ENCODE assay signal across 24 cellular contexts in the genomic region with DNA sequence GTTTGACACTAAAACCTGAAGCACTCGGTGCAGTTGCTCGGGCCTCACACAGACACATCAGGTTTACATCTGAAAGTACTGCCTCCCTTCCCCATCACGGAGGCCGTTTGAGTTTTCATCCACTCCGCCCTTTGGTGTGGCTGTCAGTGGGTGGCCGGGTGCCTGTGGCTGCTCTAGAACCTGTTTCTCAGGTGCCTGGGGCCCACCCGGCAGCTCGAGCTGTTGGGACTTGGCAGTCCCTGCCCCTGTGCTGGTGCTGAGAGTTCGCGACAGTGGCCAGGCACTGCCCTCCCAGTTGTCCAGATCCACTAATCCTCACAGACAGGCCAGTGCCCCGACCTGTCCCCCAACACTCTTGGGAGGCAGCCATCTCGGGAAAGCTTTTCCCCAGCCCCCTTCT. TPM values are rescaled to one million over a fixed set of nuclear protein-coding genes. Genes with fewer than 3 reads are reported as not detected.
DNase-seq lines count a peak whose midpoint lies in the region; ATAC-seq and TF ChIP-seq lines count a peak whose summit lies in the region.
"Had no signal": no experiment of that assay in that cellular context is flagged by ENCODE, and none has a peak within 500 bp of the region (broad histone marks: within the 10 kb centered on the region; RNA-seq: fewer than 3 reads in every experiment).

No MANE protein-coding gene starts in this region.

- no peak overlapping the region for H2AFZ ChIP-seq in mammary epithelial cell (ENCODE audit: low read depth, low read length)
- H2AFZ ChIP-seq: parathyroid adenoma had no signal

- H3K27me3 Mint-ChIP-seq in MCF 10A (ENCODE audit: insufficient read depth, unreplicated experiment) (no peaks in the 10 kb centered on the region), naive B cell (no peaks in the 10 kb centered on the region)
- H3K27me3 Mint-ChIP-seq: CD4-positive, CD25-positive, alpha-beta regulatory T cell; stimulated activated naive CD8-positive, alpha-beta T cell treated with anti-CD3 and anti-CD28 coated beads, Interleukin-15, Interleukin-2, amounts not matched to agents 100 ng/mL and 50 ng/mL, for 24 hours had no signal

- H3K27ac ChIP-seq in mammary epithelial cell (ENCODE audit: insufficient read depth, low read depth, low read length) = no peak overlapping the region
- H3K27ac ChIP-seq in breast epithelium = peak overlapping the region; percentile 46 to 50
- no peak overlapping the region for H3K27ac ChIP-seq in vagina
- no peak overlapping the region for H3K27ac ChIP-seq in tibial artery
- H3K27ac ChIP-seq: A549, left ventricle myocardium inferior, parathyroid adenoma had no signal

- peaks cover 14% of the 10 kb centered on the region for H3K4me1 Mint-ChIP-seq in MCF 10A (ENCODE audit: insufficient read depth, unreplicated experiment)
- H3K4me1 Mint-ChIP-seq in naive B cell = peaks cover 41 to 67% (median 60%) of the 10 kb centered on the region in 3 donors

- peaks cover 69% of the 10 kb centered on the region for H3K79me2 ChIP-seq in mammary epithelial cell (ENCODE audit: insufficient read depth, low read length)

- no peak overlapping the region for H3K4me3 ChIP-seq in mammary epithelial cell (replicated peaks in 1 of 3; ENCODE audit: insufficient read depth in 1 of 3, low read depth in 2 of 3, low read length in 3 of 3)
- H3K4me3 ChIP-seq in breast epithelium = no peak overlapping the region
- no peak overlapping the region for H3K4me3 ChIP-seq in vagina
- no peak overlapping the region for H3K4me3 ChIP-seq in tibial artery
- H3K4me3 ChIP-seq: A549, left ventricle myocardium inferior, Peyer's patch had no signal

- H3K36me3 Mint-ChIP-seq in MCF 10A (ENCODE audit: insufficient read depth, unreplicated experiment) (peaks cover 69% of the 10 kb centered on the region), naive B cell (no peaks in the 10 kb centered on the region)

- H4K20me1 ChIP-seq in mammary epithelial cell (ENCODE audit: insufficient read depth, low read length) = no peaks in the 10 kb centered on the region

- no peak overlapping the region for H3K9ac ChIP-seq in mammary epithelial cell (ENCODE audit: insufficient read depth, low read length)
- H3K9ac ChIP-seq: parathyroid adenoma, SK-N-SH had no signal

- dilution Hi-C loops in mammary epithelial cell (cut with HindIII; ENCODE audit: low sequenced_read_pairs) = loop anchor here (5.0 kb wide), 1 partner anchor 101 kb away; no protein-coding TSS in a partner anchor

- no peak overlapping the region for H3K4me3 Mint-ChIP-seq in MCF 10A (ENCODE audit: unreplicated experiment)
- no peak overlapping the region for H3K4me3 Mint-ChIP-seq in naive B cell
- H3K4me3 Mint-ChIP-seq: CD4-positive, CD25-positive, alpha-beta regulatory T cell; stimulated activated naive CD8-positive, alpha-beta T cell treated with anti-CD3 and anti-CD28 coated beads, Interleukin-15, Interleukin-2, amounts not matched to agents 100 ng/mL and 50 ng/mL, for 24 hours had no signal

- H3K27me3 ChIP-seq in mammary epithelial cell (ENCODE audit: insufficient read depth, low read length) (no peaks in the 10 kb centered on the region), breast epithelium (no peaks in the 10 kb centered on the region), vagina (no peaks in the 10 kb centered on the region), tibial artery (no peaks in the 10 kb centered on the region)
- H3K27me3 ChIP-seq: Peyer's patch had no signal

- intact Hi-C loops in MCF 10A (cut with micrococcal nuclease) (no loop called here), mammary epithelial cell (cut with micrococcal nuclease) (no loop called here), breast epithelium (cut with DNase I; ENCODE audit: low total_unique reads) (no loop called here), vagina (cut with DNase I) (no loop called here), tibial artery (cut with DNase I; ENCODE audit: low total_unique reads) (no loop called here)

- H3K4me2 ChIP-seq in mammary epithelial cell (ENCODE audit: insufficient read depth, low read depth, low read length) = no peak overlapping the region
- H3K4me2 ChIP-seq: A549, SK-N-SH had no signal

- H3K9me3 ChIP-seq in mammary epithelial cell (replicated peaks; ENCODE audit: insufficient read depth, low read length) (no peaks in the 10 kb centered on the region), breast epithelium (no peaks in the 10 kb centered on the region), vagina (no peaks in the 10 kb centered on the region), tibial artery (no peaks in the 10 kb centered on the region)
- H3K9me3 ChIP-seq: A549, left ventricle myocardium inferior, Peyer's patch, SK-N-SH had no signal

- TF ChIP-seq POLR2A in breast epithelium (IDR thresholded peaks at IDR 0.05) = no peak
- no peak for TF ChIP-seq POLR2A in vagina (IDR thresholded peaks at IDR 0.05)

- TF ChIP-seq CTCF in MCF 10A (IDR thresholded peaks at IDR 0.05; ENCODE audit: unreplicated experiment) (no peak), mammary epithelial cell (conservative IDR thresholded peaks at IDR 0.05 in 1 of 2, IDR thresholded peaks at IDR 0.05 in 1 of 2; ENCODE audit: extremely low read depth in 1 of 2, insufficient read depth in 1 of 2, low read depth in 1 of 2, low read length in 2 of 2) (no peak), breast epithelium (IDR thresholded peaks at IDR 0.05) (no peak), vagina (IDR thresholded peaks at IDR 0.05) (no peak), tibial artery (IDR thresholded peaks at IDR 0.05) (no peak)

- in situ Hi-C loops in mammary epithelial cell (cut with MboI; ENCODE audit: low sequenced_read_pairs in 2 of 2) = no loop called here

- ATAC-seq in naive B cell (ENCODE audit: low read depth in 2 of 2) = no peak
- no peak for ATAC-seq in GM18502 (IDR thresholded peaks at IDR 0.05; ENCODE audit: poor library complexity, unreplicated experiment)
- ATAC-seq: A549 had no signal

- no peaks in the 10 kb centered on the region for H3K36me3 ChIP-seq in mammary epithelial cell (ENCODE audit: insufficient read depth, low read length)
- no peaks in the 10 kb centered on the region for H3K36me3 ChIP-seq in breast epithelium
- H3K36me3 ChIP-seq in vagina = peaks cover 7 to 23% of the 10 kb centered on the region in 2 donors
- H3K36me3 ChIP-seq in tibial artery = peaks cover 26 to 66% (median 52%) of the 10 kb centered on the region in 3 donors

- H3K9me3 Mint-ChIP-seq in MCF 10A (ENCODE audit: unreplicated experiment) (no peaks in the 10 kb centered on the region), naive B cell (no peaks in the 10 kb centered on the region)
- H3K9me3 Mint-ChIP-seq: CD4-positive, CD25-positive, alpha-beta regulatory T cell; stimulated activated naive CD8-positive, alpha-beta T cell treated with anti-CD3 and anti-CD28 coated beads, Interleukin-15, Interleukin-2, amounts not matched to agents 100 ng/mL and 50 ng/mL, for 24 hours had no signal

- H3K27ac Mint-ChIP-seq in MCF 10A (ENCODE audit: low read depth, unreplicated experiment) = peak overlapping the region; percentile 39
- peak overlapping the region; percentile 30 to 86 (median 63) for H3K27ac Mint-ChIP-seq in naive B cell
- H3K27ac Mint-ChIP-seq: CD4-positive, CD25-positive, alpha-beta regulatory T cell; stimulated activated naive CD8-positive, alpha-beta T cell treated with anti-CD3 and anti-CD28 coated beads, Interleukin-15, Interleukin-2, amounts not matched to agents 100 ng/mL and 50 ng/mL, for 24 hours had no signal

- CTCF ChIA-PET in MCF 10A (lab: Yijun Ruan, JAX) = interaction anchor here (0.6 to 1.4 kb wide), 5 partner anchors 13 to 186 kb away, joined by 3 to 5 read pairs (median 3); no protein-coding TSS in a partner anchor
- CTCF ChIA-PET in mammary epithelial cell (lab: Charles Lee; ENCODE audit: low non-redundant PET) = no interaction called here

- H3K4me1 ChIP-seq in mammary epithelial cell (ENCODE audit: insufficient read depth, low read length) (peaks cover 13% of the 10 kb centered on the region), breast epithelium (peaks cover 3 to 16% of the 10 kb centered on the region in 2 donors), vagina (peaks cover 53% of the 10 kb centered on the region), tibial artery (peaks cover 10 to 48% (median 39%) of the 10 kb centered on the region in 4 donors)
- H3K4me1 ChIP-seq: parathyroid adenoma had no signal

- 68% methylated on average over 11 of the region's 12 CpGs for WGBS in mammary epithelial cell (ENCODE audit: low coverage, missing lambda C conversion rate)

- DNase-seq in MCF 10A (ENCODE audit: unreplicated experiment) = no peak
- no peak for DNase-seq in mammary epithelial cell
- no peak for DNase-seq in breast epithelium (ENCODE audit: low spot score in 2 of 2)
- DNase-seq in naive B cell = no peak
- peak; percentile 85 to 91 for DNase-seq in vagina (ENCODE audit: extremely low spot score in 2 of 2)
- DNase-seq in tibial artery = no peak
- no peak for DNase-seq in DMS114 treated with DMSO at 0.1 percent for 48 hours (lab: John Stamatoyannopoulos, UW; ENCODE audit: unreplicated experiment)
- DNase-seq: activated CD4-positive, CD25-positive, alpha-beta regulatory T cell treated with anti-CD3 and anti-CD28 coated beads, Interleukin-2, amount 50 U/mL, for 72 hours; activated effector memory CD4-positive, alpha-beta T cell treated with Interleukin-2 at 50 U/mL for 16 hours; amniotic stem cell; CD4-positive, CD25-positive, alpha-beta regulatory T cell; glutamatergic neuron; IMR-90; left ventricle myocardium inferior; NCI-H1694 treated with DMSO at 0.1 percent for 48 hours; NCI-H345; SK-N-SH; stimulated activated CD4-positive, alpha-beta T cell treated with anti-CD3 and anti-CD28 coated beads, Interleukin-2, amount 100 ng/mL, for 24 hours; T1000 had no signal

- POLR2A ChIA-PET in MCF 10A (lab: Yijun Ruan, JAX) = interaction anchor here (0.6 to 1.4 kb wide), 4 partner anchors 11 to 87 kb away, joined by 3 to 5 read pairs (median 4); a partner anchor contains a TSS

- BruUV-seq in MCF 10A (replicated peaks; lab: Mats Ljungman, UMichigan) = no TSS peak
- no TSS peak for BruUV-seq in mammary epithelial cell (replicated peaks; lab: Mats Ljungman, UMichigan)

RNA-seq across cellular contexts. Expression of a gene that starts 22.4 kb away (rescaled TPM):
- 9.4 and 17.5 TPM in 2 replicates for total RNA-seq in MCF 10A (2022)
- total RNA-seq in mammary epithelial cell = 10 to 100 TPM in 1 of 2 donors, 1 to 10 TPM in 1; 5.2 to 35.4 TPM
- polyA plus RNA-seq in mammary epithelial cell = 23.4 TPM
- 43.1 TPM for polyA minus RNA-seq in mammary epithelial cell
- total RNA-seq in breast epithelium = 10 to 100 TPM in 1 of 3 donors, 1 to 10 TPM in 2; 5.9 to 10.2 (median 5.9) TPM
- 1 to 10 TPM; 2.9 to 7.5 (median 5.7) TPM for polyA plus RNA-seq in naive B cell (ENCODE audit: low read depth in 6 of 6)
- total RNA-seq in vagina = 6.9 TPM

RNA-seq across cellular contexts. Expression of a gene that starts 22.7 kb away (rescaled TPM):
- 28.6 and 35.5 TPM in 2 replicates for total RNA-seq in MCF 10A (2022)
- 10 to 100 TPM; 64.2 to 65.7 TPM for total RNA-seq in mammary epithelial cell
- 156 TPM for polyA plus RNA-seq in mammary epithelial cell
- 43.7 TPM for polyA minus RNA-seq in mammary epithelial cell
- total RNA-seq in breast epithelium = 100 to 1,000 TPM in 1 of 3 donors, 10 to 100 TPM in 2; 57.4 to 140 (median 96.0) TPM
- polyA plus RNA-seq in naive B cell (ENCODE audit: low read depth in 6 of 6) = 10 to 100 TPM in 1 of 6 donors, 1 to 10 TPM in 5; 4.8 to 10.5 (median 6.7) TPM
- 172 TPM for total RNA-seq in vagina

Comparison
In these comparisons a context has a peak if more than half of its experiments do, and no peak if none do; other contexts are left out.
1. H3K27ac ChIP-seq: peak in breast epithelium (2 of 2); none in mammary epithelial cell (single experiment), vagina (single experiment) and tibial artery (0 of 2).
2. DNase-seq: peak in vagina (2 of 2); none in MCF 10A (single experiment), mammary epithelial cell (single experiment), breast epithelium (0 of 2), naive B cell (single experiment), tibial artery (0 of 2) and DMS114 treated with DMSO at 0.1 percent for 48 hours (single experiment).